Comparison of ENCODE assay signal across 1 cellular context in the genomic region with DNA sequence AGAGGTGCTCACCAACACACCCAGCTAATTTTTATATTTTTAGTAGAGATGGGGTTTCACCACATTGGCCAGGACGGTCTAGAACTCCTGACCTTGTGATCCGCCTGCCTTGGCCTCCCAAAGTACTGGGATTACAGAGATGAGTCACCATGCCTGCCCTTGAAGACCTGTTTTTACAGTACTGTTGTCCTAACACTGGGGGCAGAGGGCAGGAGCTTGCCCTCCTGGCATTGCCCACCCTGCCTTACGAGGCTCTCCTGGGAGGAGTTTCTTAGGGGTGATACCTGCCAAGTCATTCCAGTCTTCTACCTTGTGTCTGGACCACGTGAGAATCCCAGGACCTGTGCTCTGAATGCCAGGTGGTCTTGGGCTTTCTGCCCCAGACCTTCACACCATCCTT.
TF ChIP-seq lines count a peak whose summit lies in the region.

No MANE protein-coding gene starts in this region.

TF ChIP-seq in endothelial cell of umbilical vein, 7 proteins besides CTCF, POLR2A, EP300 and RAD21:
- TF ChIP-seq FOS (IDR thresholded peaks at IDR 0.05; ENCODE audit: borderline replicate concordance, insufficient read depth, low read length) (no peak), EZH2 (IDR thresholded peaks at IDR 0.05; ENCODE audit: borderline replicate concordance, low read depth, low read length, severe bottlenecking) (no peak), POLR2AphosphoS5 (IDR thresholded peaks at IDR 0.05; ENCODE audit: insufficient read depth, low read depth, low read length) (no peak), JUN (IDR thresholded peaks at IDR 0.05; ENCODE audit: borderline replicate concordance, insufficient read depth, insufficient read length, low read depth) (no peak), MYC (IDR thresholded peaks at IDR 0.05; ENCODE audit: low read depth, low read length) (no peak), GATA2 (IDR thresholded peaks at IDR 0.05; ENCODE audit: insufficient read depth, insufficient read length, low read depth, low read length) (no peak)
- TF ChIP-seq, protein P1, sequence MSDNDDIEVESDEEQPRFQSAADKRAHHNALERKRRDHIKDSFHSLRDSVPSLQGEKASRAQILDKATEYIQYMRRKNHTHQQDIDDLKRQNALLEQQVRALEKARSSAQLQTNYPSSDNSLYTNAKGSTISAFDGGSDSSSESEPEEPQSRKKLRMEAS (IDR thresholded peaks at IDR 0.05; ENCODE audit: insufficient read depth, insufficient read length): no peak
